1 cellular context compared by ENCODE assay signal in genomic region chr20:62822239-62822787, GRCh38.
TF ChIP-seq lines count a peak whose summit lies in the region.

No MANE protein-coding gene starts in this region.

TF ChIP-seq in GM23338, 12 proteins besides CTCF, POLR2A, EP300 and RAD21:
- TF ChIP-seq REST (IDR thresholded peaks at IDR 0.05; ENCODE audit: unreplicated experiment) = no peak
